ENCODE assay signal across 1 cellular context in genomic region chr21:41774467-41775151, GRCh38.
TF ChIP-seq lines count a peak whose summit lies in the region.

No MANE protein-coding gene starts in this region.

TF ChIP-seq in H1, 55 proteins besides CTCF, POLR2A, EP300 and RAD21 (continued from another document):
- no peak for TF ChIP-seq CBX5 (IDR thresholded peaks at IDR 0.05; ENCODE audit: low read depth, low read length)
- TF ChIP-seq KDM4A (IDR thresholded peaks at IDR 0.05; ENCODE audit: low read depth, low read length, severe bottlenecking): no peak
- no peak for TF ChIP-seq EGR1 (IDR thresholded peaks at IDR 0.05; ENCODE audit: borderline replicate concordance, low read depth, low read length)
- no peak for TF ChIP-seq RBBP5 (IDR thresholded peaks at IDR 0.05; ENCODE audit: borderline replicate concordance, low read depth, low read length)
- no peak for TF ChIP-seq BACH1 (IDR thresholded peaks at IDR 0.05; ENCODE audit: low read length)
- TF ChIP-seq TBP (IDR thresholded peaks at IDR 0.05; ENCODE audit: low read depth, low read length): no peak
- TF ChIP-seq BCL11A (IDR thresholded peaks at IDR 0.05; ENCODE audit: low read depth in 2 of 2, low read length in 2 of 2): no peak
